ENCODE assay signal across 22 cellular contexts in the genomic region with DNA sequence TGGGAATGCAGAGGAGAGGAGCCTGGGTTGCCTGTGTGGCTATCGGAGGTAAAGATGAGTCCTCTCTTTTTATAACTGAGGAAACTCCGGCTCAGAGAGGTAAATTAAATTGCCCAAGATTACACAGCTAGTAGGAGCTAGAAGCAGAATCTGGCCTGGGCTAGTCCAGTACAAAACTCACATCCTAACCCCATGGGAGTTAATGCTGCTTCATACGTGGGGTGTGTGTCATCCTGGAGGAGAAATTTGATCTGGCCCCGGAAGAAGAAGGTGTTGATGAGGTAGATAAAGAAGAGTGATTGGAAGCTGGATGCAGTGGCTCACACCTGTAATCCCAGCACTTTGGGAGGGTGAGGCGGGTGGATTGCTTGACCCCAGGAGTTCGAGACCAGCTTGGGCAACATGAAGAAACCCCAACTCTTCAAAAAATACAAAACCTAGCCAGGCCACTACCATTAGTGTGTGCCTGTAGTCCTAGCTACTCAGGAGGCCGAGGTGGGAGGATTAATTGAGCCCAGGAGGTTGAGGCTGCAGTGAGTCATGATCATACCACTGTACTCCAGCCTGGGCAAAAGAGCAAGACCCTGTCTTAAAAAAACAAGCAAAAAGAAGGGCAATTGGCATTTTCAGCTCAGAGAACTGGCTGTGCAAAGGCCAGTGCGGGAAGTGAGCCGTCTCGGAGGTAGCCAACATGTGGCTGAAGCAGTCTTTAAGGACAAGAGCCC. TPM values are rescaled to one million over a fixed set of nuclear protein-coding genes. Genes with fewer than 3 reads are reported as not detected.
A peak's percentile ranks its signal among the peaks of the same experiment; 100 is the strongest.
DNase-seq lines count a peak whose midpoint lies in the region; TF ChIP-seq lines count a peak whose summit lies in the region.
"Had no signal": no experiment of that assay in that cellular context is flagged by ENCODE, and none has a peak within 500 bp of the region (broad histone marks: within the 10 kb centered on the region; RNA-seq: fewer than 3 reads in every experiment).

No MANE protein-coding gene starts in this region.

- H3K9me3 ChIP-seq in HEK293 (ENCODE audit: control insufficient read depth, insufficient read depth, low read depth, low read length) (no peaks in the 10 kb centered on the region), subcutaneous abdominal adipose tissue (ENCODE audit: control insufficient read depth in 5 of 5, low read length in 5 of 5) (no peaks in the 10 kb centered on the region)
- H3K9me3 ChIP-seq: body of pancreas, sigmoid colon had no signal

- H3K27me3 ChIP-seq in layer of hippocampus (ENCODE audit: control insufficient read depth, insufficient read depth, low read length) = no peaks in the 10 kb centered on the region
- no peaks in the 10 kb centered on the region for H3K27me3 ChIP-seq in subcutaneous abdominal adipose tissue (ENCODE audit: control insufficient read depth in 5 of 5, insufficient read depth in 4 of 5, low read length in 5 of 5)
- H3K27me3 ChIP-seq: body of pancreas, foreskin keratinocyte, sigmoid colon had no signal

- H3K4me1 ChIP-seq in HEK293 (ENCODE audit: control insufficient read depth, insufficient read depth, low read length) (no peaks in the 10 kb centered on the region; the same call in 1 of the 2 replicates), subcutaneous abdominal adipose tissue (ENCODE audit: control insufficient read depth in 5 of 5, insufficient read depth in 5 of 5, low read length in 5 of 5) (peaks cover 9 to 72% (median 61%) of the 10 kb centered on the region in 5 donors)
- H3K4me1 ChIP-seq: body of pancreas, foreskin keratinocyte had no signal

- DNase-seq in chondrocyte (ENCODE audit: low spot score) (no peak), HT-29 (ENCODE audit: low spot score) (no peak), posterior vena cava (ENCODE audit: low spot score) (no peak), DMS153 (lab: John Stamatoyannopoulos, UW) (no peak)
- DNase-seq: activated CD4-positive, alpha-beta T cell treated with anti-CD3 and anti-CD28 coated beads, Interleukin-2, amount 10 ng/mL, durations not matched to agents 24 days and 14 days; activated CD8-positive, alpha-beta memory T cell treated with anti-CD3 and anti-CD28 coated beads, Interleukin-2, amount 10 ng/mL, durations not matched to agents 7 days and 5 days; body of pancreas; CD8-positive, alpha-beta T cell; EL; hypothalamus; KBM-7; mammary epithelial cell; NCI-H82; sigmoid colon; T-helper 1 cell had no signal

- H3K36me3 ChIP-seq in HEK293 (ENCODE audit: control insufficient read depth in 2 of 2, insufficient read depth in 1 of 2, low read length in 2 of 2) (no peaks in the 10 kb centered on the region), subcutaneous abdominal adipose tissue (ENCODE audit: control insufficient read depth in 5 of 5, insufficient read depth in 5 of 5, low read length in 5 of 5) (peaks cover 0 to 13% (median 3%) of the 10 kb centered on the region in 5 donors)
- H3K36me3 ChIP-seq: sigmoid colon had no signal

- peaks cover 89% of the 10 kb centered on the region for H3K4me1 Mint-ChIP-seq in chondrocyte (ENCODE audit: low read depth)
- H3K4me1 Mint-ChIP-seq: activated CD4-positive, alpha-beta T cell treated with anti-CD3 and anti-CD28 coated beads, Interleukin-2, amount 10 ng/mL, durations not matched to agents 24 days and 14 days; activated CD8-positive, alpha-beta memory T cell treated with anti-CD3 and anti-CD28 coated beads, Interleukin-2, amount 10 ng/mL, durations not matched to agents 7 days and 5 days; stimulated activated effector memory CD8-positive, alpha-beta T cell treated with anti-CD3 and anti-CD28 coated beads, Interleukin-12 subunit alpha, Interleukin-12 subunit beta, amount 100 ng/mL, for 72 hours had no signal

- H3K27ac Mint-ChIP-seq in chondrocyte (ENCODE audit: unreplicated experiment) = peak overlapping the region; percentile 77
- H3K27ac Mint-ChIP-seq: activated CD4-positive, alpha-beta T cell treated with anti-CD3 and anti-CD28 coated beads, Interleukin-2, amount 10 ng/mL, durations not matched to agents 24 days and 14 days; activated CD8-positive, alpha-beta memory T cell treated with anti-CD3 and anti-CD28 coated beads, Interleukin-2, amount 10 ng/mL, durations not matched to agents 7 days and 5 days; activated naive CD8-positive, alpha-beta T cell; activated T-helper 17 cell treated with anti-CD3 and anti-CD28 coated beads, Interleukin-2, amount 50 U/mL, for 72 hours; CD8-positive, alpha-beta T cell; stimulated activated effector memory CD8-positive, alpha-beta T cell treated with anti-CD3 and anti-CD28 coated beads, Interleukin-12 subunit alpha, Interleukin-12 subunit beta, amount 100 ng/mL, for 72 hours had no signal

- POLR2A ChIA-PET in HEK293 (lab: Yijun Ruan, JAX) = no interaction called here

- intact Hi-C loops in posterior vena cava (cut with DNase I) = no loop called here

- peaks cover 7% of the 10 kb centered on the region for H3K36me3 Mint-ChIP-seq in chondrocyte (ENCODE audit: low read depth)
- H3K36me3 Mint-ChIP-seq: activated naive CD8-positive, alpha-beta T cell; CD8-positive, alpha-beta T cell; stimulated activated effector memory CD8-positive, alpha-beta T cell treated with anti-CD3 and anti-CD28 coated beads, Interleukin-12 subunit alpha, Interleukin-12 subunit beta, amount 100 ng/mL, for 72 hours had no signal

- H3K27ac ChIP-seq in HEK293 (ENCODE audit: extremely low read depth, low read depth, low read length) = no peak overlapping the region
- peak overlapping the region; percentile 35 for H3K27ac ChIP-seq in layer of hippocampus (ENCODE audit: low read depth, low read length)
- peak overlapping the region; percentile 91 for H3K27ac ChIP-seq in subcutaneous abdominal adipose tissue (ENCODE audit: low read depth, low read length)
- H3K27ac ChIP-seq: body of pancreas, foreskin keratinocyte, sigmoid colon had no signal

- CTCF ChIA-PET in HEK293 (lab: Yijun Ruan, JAX) = interaction anchor here (0.6 to 0.9 kb wide), 4 partner anchors 75 to 99 kb away, joined by 3 to 5 read pairs (median 4); no protein-coding TSS in a partner anchor

- no peak overlapping the region for H3K4me3 ChIP-seq in HEK293 (ENCODE audit: low read depth, low read length)
- H3K4me3 ChIP-seq in subcutaneous abdominal adipose tissue (ENCODE audit: low read depth in 1 of 5, low read length in 5 of 5) = no peak overlapping the region
- H3K4me3 ChIP-seq: body of pancreas, sigmoid colon had no signal

- H3K27me3 Mint-ChIP-seq in chondrocyte (ENCODE audit: low read depth) = no peaks in the 10 kb centered on the region
- H3K27me3 Mint-ChIP-seq: activated CD4-positive, alpha-beta T cell treated with anti-CD3 and anti-CD28 coated beads, Interleukin-2, amount 10 ng/mL, durations not matched to agents 24 days and 14 days; activated CD8-positive, alpha-beta memory T cell treated with anti-CD3 and anti-CD28 coated beads, Interleukin-2, amount 10 ng/mL, durations not matched to agents 7 days and 5 days; activated naive CD8-positive, alpha-beta T cell; activated T-helper 17 cell treated with anti-CD3 and anti-CD28 coated beads, Interleukin-2, amount 50 U/mL, for 72 hours had no signal

- H3K9ac ChIP-seq in subcutaneous abdominal adipose tissue (ENCODE audit: low read length in 5 of 5) = peak overlapping the region in 2 of 5 donors; percentile 38 to 47

- no peaks in the 10 kb centered on the region for H3K9me3 Mint-ChIP-seq in chondrocyte (ENCODE audit: low read depth)
- H3K9me3 Mint-ChIP-seq: activated CD4-positive, alpha-beta T cell treated with anti-CD3 and anti-CD28 coated beads, Interleukin-2, amount 10 ng/mL, durations not matched to agents 24 days and 14 days; activated T-helper 17 cell treated with anti-CD3 and anti-CD28 coated beads, Interleukin-2, amount 50 U/mL, for 72 hours; CD8-positive, alpha-beta T cell; stimulated activated effector memory CD8-positive, alpha-beta T cell treated with anti-CD3 and anti-CD28 coated beads, Interleukin-12 subunit alpha, Interleukin-12 subunit beta, amount 100 ng/mL, for 72 hours had no signal

- TF ChIP-seq CTCF in HEK293 (tag by site-specific recombination; IDR thresholded peaks at IDR 0.05) (no peak), chondrocyte (IDR thresholded peaks at IDR 0.05) (no peak)

- H3K4me3 Mint-ChIP-seq in chondrocyte (ENCODE audit: unreplicated experiment) = no peak overlapping the region
- H3K4me3 Mint-ChIP-seq: activated CD4-positive, alpha-beta T cell treated with anti-CD3 and anti-CD28 coated beads, Interleukin-2, amount 10 ng/mL, durations not matched to agents 24 days and 14 days; activated CD8-positive, alpha-beta memory T cell treated with anti-CD3 and anti-CD28 coated beads, Interleukin-2, amount 10 ng/mL, durations not matched to agents 7 days and 5 days; activated naive CD8-positive, alpha-beta T cell; activated T-helper 17 cell treated with anti-CD3 and anti-CD28 coated beads, Interleukin-2, amount 50 U/mL, for 72 hours; CD8-positive, alpha-beta T cell; stimulated activated effector memory CD8-positive, alpha-beta T cell treated with anti-CD3 and anti-CD28 coated beads, Interleukin-12 subunit alpha, Interleukin-12 subunit beta, amount 100 ng/mL, for 72 hours had no signal

TF ChIP-seq in HEK293, 187 proteins besides CTCF, POLR2A, EP300 and RAD21:
- TF ChIP-seq ZSCAN18 (tag by site-specific recombination; IDR thresholded peaks at IDR 0.05) = no peak
- peak; percentile 54; the same call in 1 of the 2 replicates for TF ChIP-seq ZNF121 (tag by site-specific recombination; IDR thresholded peaks at IDR 0.05)
- TF ChIP-seq GLIS1 (tag by site-specific recombination; IDR thresholded peaks at IDR 0.05) = 0 out of 2 replicates have a peak, but pooled peaks have one; percentile 34
TF ChIP-seq in HEK293: peak in this region for 2.

RNA-seq across cellular contexts. Expression of gene CTIF, which starts 33.7 kb away (rescaled TPM):
- 173 to 236 TPM (median 184 TPM) in 3 replicates for total RNA-seq in chondrocyte
- 8.3 and 10.4 TPM in 2 replicates for total RNA-seq in HT-29 (2014; rRNA removed; shearing (Covaris generic))
- 100 to 1,000 TPM in 1 of 2 donors, 10 to 100 TPM in 1; 87.8 to 116 TPM for total RNA-seq in posterior vena cava
